8 cellular contexts compared by ENCODE assay signal in the genomic region with DNA sequence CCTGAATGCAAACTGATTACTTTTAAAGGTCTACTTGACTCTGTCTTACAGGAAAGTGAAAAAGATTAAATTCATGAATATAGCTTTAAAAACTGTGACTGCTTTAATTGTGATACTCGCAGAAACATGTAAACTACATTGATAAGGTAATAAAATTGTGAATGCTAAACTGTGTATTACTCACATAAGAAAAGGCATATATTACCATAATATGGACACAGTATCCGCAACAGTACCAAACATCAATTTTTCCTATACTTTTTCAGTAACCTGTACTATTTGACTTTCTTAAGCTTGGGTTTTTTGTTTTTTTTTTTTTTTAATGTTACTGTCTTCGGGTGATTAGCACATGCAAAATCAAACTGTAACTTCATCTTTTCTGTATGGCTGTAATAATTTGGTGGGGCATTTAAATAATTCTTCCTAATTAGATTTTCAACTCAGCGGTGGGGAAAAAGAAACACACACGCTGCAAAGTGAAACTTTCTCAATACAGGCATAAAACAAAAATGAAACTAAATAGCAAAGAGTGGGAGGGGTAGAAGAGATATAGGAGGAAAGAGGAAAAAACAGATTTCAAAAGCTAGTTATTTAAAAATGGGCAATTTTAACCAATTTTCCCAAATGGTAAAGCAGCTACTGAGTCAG. TPM values are rescaled to one million over a fixed set of nuclear protein-coding genes. Genes with fewer than 3 reads are reported as not detected.
A peak's percentile ranks its signal among the peaks of the same experiment; 100 is the strongest.
DNase-seq lines count a peak whose midpoint lies in the region; ATAC-seq, FAIRE-seq and TF ChIP-seq lines count a peak whose summit lies in the region.

No MANE protein-coding gene starts in this region.

- intact Hi-C loops in Right ventricle myocardium superior (cut with DNase I): no loop called here
- intact Hi-C loops in Right ventricle myocardium inferior (cut with DNase I): no loop called here

- peaks cover 14 to 25% of the 10 kb centered on the region in 2 donors for H3K4me1 ChIP-seq in muscle layer of duodenum (ENCODE audit: control insufficient read depth in 1 of 2, insufficient read depth in 2 of 2, low read length in 2 of 2)

- DNase-seq in Right ventricle myocardium superior (no peak), Right ventricle myocardium inferior (ENCODE audit: missing footprints) (no peak), Kasumi-1 (lab: John Stamatoyannopoulos, UW) (peak; percentile 32 to 45), bronchial epithelial cell (ENCODE audit: low read depth) (no peak), anterior cingulate cortex (lab: John Stamatoyannopoulos, UW) (no peak), SKM-1 treated with dmso at 0.1 percent for 144 hours (lab: John Stamatoyannopoulos, UW; ENCODE audit: unreplicated experiment) (no peak), NCI-H1092 (lab: John Stamatoyannopoulos, UW) (no peak)

- peaks cover 2% of the 10 kb centered on the region for H3K36me3 ChIP-seq in bronchial epithelial cell (ENCODE audit: control insufficient read depth, insufficient read depth, low read length)
- no peaks in the 10 kb centered on the region for H3K36me3 ChIP-seq in muscle layer of duodenum (ENCODE audit: control insufficient read depth in 1 of 2, insufficient read depth in 2 of 2, low read length in 2 of 2)

- no peak for FAIRE-seq in bronchial epithelial cell (lab: Jason Lieb, UNC)

- peak overlapping the region; percentile 84 for H3K27ac ChIP-seq in muscle layer of duodenum (ENCODE audit: low read length)

- ATAC-seq in Right ventricle myocardium superior (ENCODE audit: poor library complexity): peak; percentile 32
- no peak for ATAC-seq in Right ventricle myocardium inferior

- H3K4me3 ChIP-seq in bronchial epithelial cell (ENCODE audit: low read depth, low read length) (peak overlapping the region; percentile 27), muscle layer of duodenum (ENCODE audit: low read depth in 1 of 2, low read length in 2 of 2) (peak overlapping the region; percentile 70 to 85)

- TF ChIP-seq CTCF in bronchial epithelial cell (IDR thresholded peaks at IDR 0.05; ENCODE audit: insufficient read depth, low read length, severe bottlenecking): no peak

- H3K9me3 ChIP-seq in muscle layer of duodenum (ENCODE audit: control insufficient read depth in 1 of 2, low read length in 2 of 2): no peaks in the 10 kb centered on the region

- no peaks in the 10 kb centered on the region for H3K27me3 ChIP-seq in bronchial epithelial cell (ENCODE audit: control insufficient read depth, insufficient read depth, low read length)
- no peaks in the 10 kb centered on the region for H3K27me3 ChIP-seq in muscle layer of duodenum (ENCODE audit: low read depth, low read length)

RNA-seq across cellular contexts. Expression of gene NT5C3A, which starts 23.2 kb away (rescaled TPM):
- 21.6 TPM for total RNA-seq in Right ventricle myocardium superior
- 25.5 TPM for total RNA-seq in Right ventricle myocardium inferior
- 22.4 and 49.8 TPM in 2 replicates for total RNA-seq in bronchial epithelial cell

Comparison
In these comparisons a context has a peak if more than half of its experiments do, and no peak if none do; other contexts are left out.
1. DNase-seq: peak in Kasumi-1 (2 of 2); none in Right ventricle myocardium superior (single experiment), Right ventricle myocardium inferior (single experiment), bronchial epithelial cell (single experiment), anterior cingulate cortex (0 of 58), SKM-1 treated with dmso at 0.1 percent for 144 hours (single experiment) and NCI-H1092 (single experiment).